ENCODE assay signal across 18 cellular contexts in the genomic region with DNA sequence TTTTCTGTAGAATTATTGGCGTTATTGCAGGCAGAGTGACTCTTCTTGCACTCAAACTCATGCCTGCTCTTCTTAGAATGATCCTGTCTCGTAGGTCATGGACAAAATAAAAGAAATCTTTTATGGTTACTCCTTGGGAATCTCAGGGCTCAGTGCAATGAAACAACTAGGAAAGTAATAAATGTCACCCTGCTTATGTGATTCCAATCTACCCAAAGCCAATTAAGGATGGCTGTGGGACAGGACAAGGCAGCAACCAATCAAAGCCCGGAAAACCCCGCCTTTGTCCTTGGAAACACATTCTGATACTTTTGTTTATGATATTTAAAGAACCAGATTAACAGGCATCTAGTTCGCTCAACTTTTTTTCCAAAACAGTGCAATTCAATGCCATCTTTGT. TPM values are rescaled to one million over a fixed set of nuclear protein-coding genes. Genes with fewer than 3 reads are reported as not detected.
DNase-seq lines count a peak whose midpoint lies in the region; ATAC-seq, FAIRE-seq and TF ChIP-seq lines count a peak whose summit lies in the region.
"Had no signal": no experiment of that assay in that cellular context is flagged by ENCODE, and none has a peak within 500 bp of the region (broad histone marks: within the 10 kb centered on the region; RNA-seq: fewer than 3 reads in every experiment).

No MANE protein-coding gene starts in this region.

- TF ChIP-seq EP300 in HepG2 (IDR thresholded peaks at IDR 0.05; ENCODE audit: low read depth in 2 of 2, low read length in 2 of 2): no peak
- no peak for TF ChIP-seq EP300 in HepG2 (CRISPR knock-in tag; IDR thresholded peaks at IDR 0.05; ENCODE audit: borderline replicate concordance)

- H3K4me3 Mint-ChIP-seq in Calu3 (ENCODE audit: low read depth, unreplicated experiment) (peak overlapping the region; percentile 23), progenitor cell of endocrine pancreas (ENCODE audit: low read depth) (no peak overlapping the region)
- H3K4me3 Mint-ChIP-seq: CD4-positive, CD25-positive, alpha-beta regulatory T cell had no signal

- BruUV-seq in Calu3 (replicated peaks; lab: Mats Ljungman, UMichigan) (no TSS peak), HepG2 (replicated peaks; lab: Mats Ljungman, UMichigan) (no TSS peak)

- H3K27me3 Mint-ChIP-seq in Calu3 (ENCODE audit: unreplicated experiment): no peaks in the 10 kb centered on the region
- no peaks in the 10 kb centered on the region for H3K27me3 Mint-ChIP-seq in progenitor cell of endocrine pancreas
- H3K27me3 Mint-ChIP-seq: CD4-positive, CD25-positive, alpha-beta regulatory T cell had no signal

- in situ Hi-C loops in HepG2 (cut with HindIII; ENCODE audit: extremely low pct_ligation_motif_present, low pct_unique_long_range_greater_than_20kb): loop anchor here (5.0 kb wide), 1 partner anchor 144 kb away; no protein-coding TSS in a partner anchor

- H3K36me3 ChIP-seq in HepG2 (replicated peaks in 1 of 2; ENCODE audit: control insufficient read depth in 1 of 2, insufficient read depth in 2 of 2, low read length in 2 of 2): no peaks in the 10 kb centered on the region

- peaks cover 50% of the 10 kb centered on the region for H3K4me1 ChIP-seq in HepG2 (ENCODE audit: insufficient read depth, low read length)

- no peaks in the 10 kb centered on the region for H3K9me3 ChIP-seq in HepG2 (ENCODE audit: low read length)

- no peak overlapping the region for H3K4me3 ChIP-seq in HepG2 (replicated peaks in 1 of 3; ENCODE audit: insufficient read depth in 1 of 3, low read depth in 2 of 3, low read length in 3 of 3)

- H3K27me3 ChIP-seq in HepG2 (ENCODE audit: control insufficient read depth in 1 of 2, insufficient read depth in 2 of 2, low read length in 2 of 2): no peaks in the 10 kb centered on the region

- H3K27ac Mint-ChIP-seq in Calu3 (ENCODE audit: unreplicated experiment) (no peak overlapping the region), progenitor cell of endocrine pancreas (peak overlapping the region; percentile 72)
- H3K27ac Mint-ChIP-seq: CD4-positive, CD25-positive, alpha-beta regulatory T cell had no signal

- no peaks in the 10 kb centered on the region for H4K20me1 ChIP-seq in HepG2 (ENCODE audit: insufficient read depth, low read length)

- TF ChIP-seq POLR2A in HepG2 (IDR thresholded peaks at IDR 0.05; ENCODE audit: insufficient read depth in 1 of 2, low read depth in 2 of 2, low read length in 2 of 2) (no peak), GM12892 (IDR thresholded peaks at IDR 0.05; ENCODE audit: low read depth, low read length) (no peak)

- no peak overlapping the region for H3K9ac ChIP-seq in HepG2 (ENCODE audit: insufficient read depth, low read depth, low read length)

- H3K27ac ChIP-seq in HepG2 (ENCODE audit: extremely low read length, insufficient read depth, low read length): peak overlapping the region; percentile 43

- CTCF ChIA-PET in Calu3 (lab: Charles Lee) (interaction anchor here (1.3 kb wide), 1 partner anchor 402 kb away, joined by 3 read pairs; no protein-coding TSS in a partner anchor), HepG2 (lab: Yijun Ruan, JAX; ENCODE audit: low intra/inter-chr PET ratio, low total read pairs) (interaction anchor here (3.0 kb wide), 1 partner anchor 32 kb away, joined by 15 read pairs; no protein-coding TSS in a partner anchor)

- no peak for TF ChIP-seq RAD21 in HepG2 (CRISPR knock-in tag; IDR thresholded peaks at IDR 0.05)

- DNase-seq in Calu3: no peak
- DNase-seq in NCI-H82 (lab: John Stamatoyannopoulos, UW): peak; percentile 92
- DNase-seq in HepG2 (ENCODE audit: low spot score): peak; percentile 18
- no peak for DNase-seq in progenitor cell of endocrine pancreas (ENCODE audit: low spot score, unreplicated experiment)
- DNase-seq in SKM-1 (lab: John Stamatoyannopoulos, UW; ENCODE audit: unreplicated experiment): no peak
- no peak for DNase-seq in GM12892 (ENCODE audit: insufficient read length)
- no peak for DNase-seq in NCI-H446 treated with DMSO at 0.1 percent for 48 hours (lab: John Stamatoyannopoulos, UW)
- no peak for DNase-seq in GM19238 (ENCODE audit: insufficient read length, low spot score)
- DNase-seq: CD4-positive, CD25-positive, alpha-beta regulatory T cell; Karpas-422; NCI-H1048; NCI-H1417 treated with DMSO at 0.1 percent for 48 hours; NCI-H187; NCI-H2107; NCI-H69 had no signal

- no peak for FAIRE-seq in HepG2 (lab: Jason Lieb, UNC)
- FAIRE-seq in GM12892 (lab: Jason Lieb, UNC): no peak
- FAIRE-seq: GM12891 had no signal

- WGBS in HepG2 (ENCODE audit: low lambda C conversion rate): 93% methylated on average over 5 of the region's 5 CpGs

- TF ChIP-seq CTCF in Calu3 (IDR thresholded peaks at IDR 0.05; ENCODE audit: unreplicated experiment) (no peak), HepG2 (CRISPR knock-in tag; IDR thresholded peaks at IDR 0.05) (no peak), progenitor cell of endocrine pancreas (IDR thresholded peaks at IDR 0.05; ENCODE audit: unreplicated experiment) (no peak)

- intact Hi-C loops in Calu3 (cut with micrococcal nuclease; ENCODE audit: unreplicated experiment) (no loop called here), HepG2 (cut with micrococcal nuclease; ENCODE audit: unreplicated experiment) (loop anchor here (10.0 kb wide), 1 partner anchor 346 kb away; no protein-coding TSS in a partner anchor)

- H3K79me2 ChIP-seq in HepG2 (ENCODE audit: insufficient read depth, low read length): no peaks in the 10 kb centered on the region

- H3K4me1 Mint-ChIP-seq in Calu3 (ENCODE audit: low read depth, unreplicated experiment) (peaks cover 28% of the 10 kb centered on the region), progenitor cell of endocrine pancreas (ENCODE audit: low read depth) (peaks cover 35% of the 10 kb centered on the region)
- H3K4me1 Mint-ChIP-seq: CD4-positive, CD25-positive, alpha-beta regulatory T cell had no signal

- H2AFZ ChIP-seq in HepG2 (ENCODE audit: low read length): no peak overlapping the region

- H3K9me3 Mint-ChIP-seq in Calu3 (ENCODE audit: low read depth, unreplicated experiment) (no peaks in the 10 kb centered on the region), progenitor cell of endocrine pancreas (ENCODE audit: low read depth) (no peaks in the 10 kb centered on the region)

- H3K4me2 ChIP-seq in HepG2 (ENCODE audit: low read depth, low read length): peak overlapping the region; percentile 38

- H3K36me3 Mint-ChIP-seq in Calu3 (ENCODE audit: insufficient read depth, unreplicated experiment) (no peaks in the 10 kb centered on the region), progenitor cell of endocrine pancreas (ENCODE audit: insufficient read depth) (no peaks in the 10 kb centered on the region)
- H3K36me3 Mint-ChIP-seq: CD4-positive, CD25-positive, alpha-beta regulatory T cell had no signal

- POLR2A ChIA-PET in HepG2 (lab: Yijun Ruan, JAX): interaction anchor here (0.9 kb wide), 1 partner anchor 13 kb away, joined by 3 read pairs; no protein-coding TSS in a partner anchor

- ATAC-seq in HepG2: no peak
- ATAC-seq: Panc1, SK-N-SH treated with all-trans-retinoic acid at 6 μM for 48 hours had no signal

TF ChIP-seq in HepG2, 621 proteins besides CTCF, POLR2A, EP300 and RAD21:
- no peak for TF ChIP-seq NFKBIZ (CRISPR knock-in tag; IDR thresholded peaks at IDR 0.05)
- peak in 1 of 2 experiments; percentile 25; a peak in 1 of 4 replicates for TF ChIP-seq MAFK (conservative IDR thresholded peaks at IDR 0.05 in 1 of 2, IDR thresholded peaks at IDR 0.05 in 1 of 2; ENCODE audit: low read length in 2 of 2)
- no peak for TF ChIP-seq SOX13 (IDR thresholded peaks at IDR 0.05)
- TF ChIP-seq SOX13 (CRISPR knock-in tag; conservative IDR thresholded peaks at IDR 0.05 in 1 of 2, IDR thresholded peaks at IDR 0.05 in 1 of 2): peak in 1 of 2 experiments; percentile 14; a peak in 1 of 4 replicates
- TF ChIP-seq ZSCAN20 (CRISPR knock-in tag; IDR thresholded peaks at IDR 0.05; ENCODE audit: borderline replicate concordance): no peak

RNA-seq across cellular contexts. Expression of a gene that starts 53.0 kb away (rescaled TPM):
- 16.6 and 18.4 TPM in 2 replicates for total RNA-seq in Calu3 (2022)
- total RNA-seq in HepG2 (2016; rRNA removed; fragmentation: Illumina TruSeq; extraction: Trizol): 3.8 and 5.8 TPM in 2 replicates
- total RNA-seq in HepG2 (2016; cell fraction: cytosol; rRNA removed; fragmentation: Illumina TruSeq; extraction: Trizol; ENCODE audit: low read depth): 3.7 and 3.9 TPM in 2 replicates
- total RNA-seq in HepG2 (2016; cell fraction: insoluble cytoplasmic fraction; rRNA removed; fragmentation: Illumina TruSeq; extraction: Trizol): 5.1 and 5.7 TPM in 2 replicates
- total RNA-seq in HepG2 (2016; cell fraction: membrane; rRNA removed; fragmentation: Illumina TruSeq; extraction: Trizol): 3.7 and 3.9 TPM in 2 replicates
- total RNA-seq in HepG2 (2016; cell fraction: nucleus; rRNA removed; fragmentation: Illumina TruSeq; extraction: Trizol): 11.0 and 13.3 TPM in 2 replicates
- 3.6 and 4.6 TPM in 2 replicates for polyA plus RNA-seq in HepG2 (2011; rRNA removed)
- polyA plus RNA-seq in HepG2 (2011; cell fraction: cytosol; rRNA removed): 1.0 and 1.5 TPM in 2 replicates
- 12.1 and 13.3 TPM in 2 replicates for polyA plus RNA-seq in HepG2 (2011; cell fraction: nucleus; rRNA removed)
- 14.4 and 17.5 TPM in 2 replicates for polyA plus RNA-seq in HepG2 (2012)
- polyA plus RNA-seq in HepG2 (2016; cell fraction: cytosol; fragmentation: Illumina TruSeq; extraction: Trizol; ENCODE audit: low read depth): 2.5 and 4.3 TPM in 2 replicates
- polyA plus RNA-seq in HepG2 (2016; cell fraction: insoluble cytoplasmic fraction; fragmentation: Illumina TruSeq; extraction: Trizol; ENCODE audit: low read depth): 4.0 and 4.4 TPM in 2 replicates
- 4.2 and 4.4 TPM in 2 replicates for polyA plus RNA-seq in HepG2 (2016; cell fraction: membrane; fragmentation: Illumina TruSeq; extraction: Trizol; ENCODE audit: low read depth)
- polyA plus RNA-seq in HepG2 (2016; cell fraction: nucleus; fragmentation: Illumina TruSeq; extraction: Trizol; ENCODE audit: insufficient read depth, low read depth): 20.9 and 25.6 TPM in 2 replicates
- 0.80 TPM in 1 of 2 replicates, not detected in the other for polyA minus RNA-seq in HepG2 (2011; rRNA and poly(A)+ RNA removed; ENCODE audit: low replicate concordance)
- 1.8 and 2.2 TPM in 2 replicates for polyA minus RNA-seq in HepG2 (2011; cell fraction: cytosol; rRNA and poly(A)+ RNA removed)
- polyA minus RNA-seq in HepG2 (2011; cell fraction: nucleus; rRNA and poly(A)+ RNA removed): 13.3 and 13.4 TPM in 2 replicates
- 45.1 and 46.3 TPM in 2 replicates for total RNA-seq in progenitor cell of endocrine pancreas
- not detected for polyA plus RNA-seq in GM12892 (2012; ENCODE audit: missing spikeins)
- polyA plus RNA-seq: CD4-positive, CD25-positive, alpha-beta regulatory T cell had no signal

Comparison
In these comparisons a context has a peak if more than half of its experiments do, and no peak if none do; other contexts are left out.
1. DNase-seq: peak in NCI-H82 (single experiment) and HepG2 (single experiment); none in Calu3 (single experiment), progenitor cell of endocrine pancreas (single experiment), SKM-1 (single experiment), GM12892 (single experiment), NCI-H446 treated with DMSO at 0.1 percent for 48 hours (single experiment) and GM19238 (single experiment).